In genomic region chr10:65891073-65891981, GRCh38 we compare ENCODE assay signal across 11 cellular contexts.
DNase-seq lines count a peak whose midpoint lies in the region; ATAC-seq and TF ChIP-seq lines count a peak whose summit lies in the region.
"Had no signal": no experiment of that assay in that cellular context is flagged by ENCODE, and none has a peak within 500 bp of the region (broad histone marks: within the 10 kb centered on the region; RNA-seq: fewer than 3 reads in every experiment).

No MANE protein-coding gene starts in this region.

- H2BK20ac ChIP-seq in IMR-90 (ENCODE audit: low read depth, low read length) = no peak overlapping the region

- POLR2A ChIA-PET in IMR-90 (lab: Charles Lee; ENCODE audit: unreplicated experiment) = no interaction called here
- POLR2A ChIA-PET in CD8-positive, alpha-beta memory T cell (lab: Charles Lee) = no interaction called here

- no peak overlapping the region; the same call in 1 of the 2 replicates for H3K56ac ChIP-seq in IMR-90 (ENCODE audit: extremely low read depth, insufficient read depth, low read length)

- H3K9ac ChIP-seq in IMR-90 (ENCODE audit: low read depth, low read length) = no peak overlapping the region

- no peak overlapping the region for H2AFZ ChIP-seq in IMR-90 (replicated peaks; ENCODE audit: low read length, poor library complexity)

- in situ Hi-C loops in IMR-90 (cut with MboI; ENCODE audit: low sequenced_read_pairs) = no loop called here

- no peaks in the 10 kb centered on the region for H4K20me1 ChIP-seq in IMR-90 (ENCODE audit: insufficient read depth, low read length)

- CTCF ChIA-PET in IMR-90 (lab: Yijun Ruan, JAX) = no interaction called here
- CTCF ChIA-PET in CD8-positive, alpha-beta memory T cell (lab: Charles Lee) = no interaction called here

- peaks cover 3 to 20% (median 8%) of the 10 kb centered on the region in 5 donors for H3K9me3 Mint-ChIP-seq in CD8-positive, alpha-beta memory T cell
- H3K9me3 Mint-ChIP-seq in CD14-positive monocyte = peaks cover 0 to 3% (median 2%) of the 10 kb centered on the region in 7 donors

- H3K27ac Mint-ChIP-seq in CD8-positive, alpha-beta memory T cell = no peak overlapping the region
- no peak overlapping the region for H3K27ac Mint-ChIP-seq in CD14-positive monocyte

- peaks cover 6% of the 10 kb centered on the region for H3K9me3 ChIP-seq in IMR-90 (ENCODE audit: control insufficient read depth, insufficient read depth, low read length)
- no peaks in the 10 kb centered on the region for H3K9me3 ChIP-seq in CD8-positive, alpha-beta memory T cell (ENCODE audit: low read length)
- H3K9me3 ChIP-seq: psoas muscle had no signal

- intact Hi-C loops in IMR-90 (cut with micrococcal nuclease) = no loop called here
- intact Hi-C loops in left colon (cut with DNase I, micrococcal nuclease) = no loop called here
- intact Hi-C loops in left ventricle myocardium superior (cut with micrococcal nuclease) = no loop called here
- intact Hi-C loops in CD14-positive monocyte (cut with micrococcal nuclease) = no loop called here

- H4K5ac ChIP-seq in IMR-90 (ENCODE audit: low read depth, low read length) = no peak overlapping the region

- no peak overlapping the region for H2AK5ac ChIP-seq in IMR-90 (ENCODE audit: low read depth, low read length)

- no peak overlapping the region for H3K4me3 Mint-ChIP-seq in CD8-positive, alpha-beta memory T cell
- H3K4me3 Mint-ChIP-seq in CD14-positive monocyte = no peak overlapping the region

- no peak overlapping the region for H3K4me2 ChIP-seq in IMR-90 (ENCODE audit: low read depth, low read length)

- H3K4me1 ChIP-seq in IMR-90 (ENCODE audit: control insufficient read depth, insufficient read depth, low read length) = no peaks in the 10 kb centered on the region
- no peaks in the 10 kb centered on the region for H3K4me1 ChIP-seq in CD8-positive, alpha-beta memory T cell (ENCODE audit: insufficient read depth, low read length)
- H3K4me1 ChIP-seq: psoas muscle had no signal

- H3K4ac ChIP-seq in IMR-90 (ENCODE audit: low read depth, low read length) = no peak overlapping the region

- dilution Hi-C loops in IMR-90 (cut with HindIII; ENCODE audit: low sequenced_read_pairs, unreplicated experiment) = no loop called here

- H4K8ac ChIP-seq in IMR-90 (ENCODE audit: low read depth in 2 of 2, low read length in 2 of 2) = no peak overlapping the region

- TF ChIP-seq CTCF in IMR-90 (conservative IDR thresholded peaks at IDR 0.05; ENCODE audit: low read depth, low read length) (no peak), CD14-positive monocyte (IDR thresholded peaks at IDR 0.05) (no peak)

- H3K79me1 ChIP-seq in IMR-90 (ENCODE audit: low read depth in 1 of 2, low read length in 2 of 2) = no peaks in the 10 kb centered on the region

- no peak overlapping the region for H3K18ac ChIP-seq in IMR-90 (ENCODE audit: low read depth, low read length)

- H3K27ac ChIP-seq in IMR-90 (ENCODE audit: insufficient read depth, low read length) = no peak overlapping the region
- H3K27ac ChIP-seq in CD8-positive, alpha-beta memory T cell (ENCODE audit: low read depth, low read length) = no peak overlapping the region
- H3K27ac ChIP-seq: psoas muscle had no signal

- no peak for DNase-seq in IMR-90
- no peak for DNase-seq in left colon
- no peak for DNase-seq in CD8-positive, alpha-beta memory T cell
- no peak for DNase-seq in left ventricle myocardium superior
- no peak for DNase-seq in CD14-positive monocyte (ENCODE audit: low spot score)
- DNase-seq in dedifferentiated amniotic fluid mesenchymal stem cell (ENCODE audit: extremely low spot score) = no peak
- DNase-seq: activated CD4-positive, CD25-positive, alpha-beta regulatory T cell; NCI-H187; psoas muscle had no signal

- no TSS peak for BruUV-seq in IMR-90 (replicated peaks; lab: Mats Ljungman, UMichigan)

- H3K4me3 ChIP-seq in IMR-90 (ENCODE audit: insufficient read depth, low read depth, low read length) = no peak overlapping the region
- no peak overlapping the region for H3K4me3 ChIP-seq in CD8-positive, alpha-beta memory T cell (ENCODE audit: low read length)
- H3K4me3 ChIP-seq: psoas muscle had no signal

- H3K9me1 ChIP-seq in IMR-90 (ENCODE audit: insufficient read depth, low read length) = no peaks in the 10 kb centered on the region

- H4K91ac ChIP-seq in IMR-90 (ENCODE audit: insufficient read depth, low read depth, low read length) = no peak overlapping the region

- H3K14ac ChIP-seq in IMR-90 (replicated peaks; ENCODE audit: low read depth, low read length) = no peak overlapping the region

- no peak overlapping the region for H2BK5ac ChIP-seq in IMR-90 (ENCODE audit: low read depth, low read length, poor library complexity, severe bottlenecking)

- no peak overlapping the region for H2BK15ac ChIP-seq in IMR-90 (ENCODE audit: low read depth, low read length)

- no peak overlapping the region for H3K23ac ChIP-seq in IMR-90 (ENCODE audit: low read depth, low read length)

- no peak overlapping the region for H2BK120ac ChIP-seq in IMR-90 (ENCODE audit: low read depth, low read length)

- no peak for TF ChIP-seq POLR2A in IMR-90 (IDR thresholded peaks at IDR 0.05; ENCODE audit: low read depth, low read length)

- H3K36me3 Mint-ChIP-seq in CD8-positive, alpha-beta memory T cell = no peaks in the 10 kb centered on the region
- no peaks in the 10 kb centered on the region for H3K36me3 Mint-ChIP-seq in CD14-positive monocyte

- no peaks in the 10 kb centered on the region for H3K4me1 Mint-ChIP-seq in CD8-positive, alpha-beta memory T cell
- H3K4me1 Mint-ChIP-seq in CD14-positive monocyte = no peaks in the 10 kb centered on the region

- WGBS in IMR-90 (ENCODE audit: extremely low coverage in 2 of 2, insufficient read length in 1 of 2), 2 experiments = no CpG with 5 or more reads among the region's 3 CpGs

- H3K36me3 ChIP-seq in IMR-90 (ENCODE audit: control insufficient read depth, insufficient read depth, low read length) = no peaks in the 10 kb centered on the region
- H3K36me3 ChIP-seq in CD8-positive, alpha-beta memory T cell (ENCODE audit: insufficient read depth, low read length) = no peaks in the 10 kb centered on the region

- no peaks in the 10 kb centered on the region for H3K27me3 ChIP-seq in IMR-90 (ENCODE audit: control insufficient read depth, insufficient read depth, low read length)
- H3K27me3 ChIP-seq in CD8-positive, alpha-beta memory T cell (ENCODE audit: insufficient read depth, low read length, poor library complexity, severe bottlenecking) = no peaks in the 10 kb centered on the region

- no peak for TF ChIP-seq RAD21 in IMR-90 (IDR thresholded peaks at IDR 0.05; ENCODE audit: low read length)

- no peak overlapping the region for H2AK9ac ChIP-seq in IMR-90 (replicated peaks; ENCODE audit: low read depth, low read length, poor library complexity)

- H3K27me3 Mint-ChIP-seq in CD8-positive, alpha-beta memory T cell = no peaks in the 10 kb centered on the region
- H3K27me3 Mint-ChIP-seq in CD14-positive monocyte (ENCODE audit: low read depth in 3 of 3) = no peaks in the 10 kb centered on the region

- peak; percentile 93 for ATAC-seq in GM18870 (IDR thresholded peaks at IDR 0.05; ENCODE audit: unreplicated experiment)
- peak; percentile 81 for ATAC-seq in HG02571 (IDR thresholded peaks at IDR 0.05; ENCODE audit: unreplicated experiment)
- no peak for ATAC-seq in IMR-90 (ENCODE audit: low read depth)
- peak; percentile 65 for ATAC-seq in left colon
- no peak for ATAC-seq in left ventricle myocardium superior
- ATAC-seq: psoas muscle had no signal

TF ChIP-seq in IMR-90, 13 proteins besides CTCF, POLR2A, EP300 and RAD21:
- TF ChIP-seq SMC3 (IDR thresholded peaks at IDR 0.05; ENCODE audit: low read depth, low read length) = no peak
- TF ChIP-seq MAFK (IDR thresholded peaks at IDR 0.05; ENCODE audit: low read depth, low read length) = no peak
- TF ChIP-seq ELK1 (IDR thresholded peaks at IDR 0.05; ENCODE audit: borderline replicate concordance, low read depth, low read length) = no peak
- no peak for TF ChIP-seq USF2 (IDR thresholded peaks at IDR 0.05; ENCODE audit: low read depth, low read length)
- peak; percentile 50 for TF ChIP-seq NFE2L2 (IDR thresholded peaks at IDR 0.05; ENCODE audit: low read depth, low read length)
- TF ChIP-seq CEBPB (IDR thresholded peaks at IDR 0.05; ENCODE audit: low read depth, low read length) = no peak
- TF ChIP-seq RFX5 (IDR thresholded peaks at IDR 0.05; ENCODE audit: low read depth, low read length) = no peak
TF ChIP-seq in IMR-90: peak in this region for 1.

Comparison
In these comparisons a context has a peak if more than half of its experiments do, and no peak if none do; other contexts are left out.
1. ATAC-seq: peak in GM18870 (single experiment), HG02571 (single experiment) and left colon (single experiment); none in IMR-90 (single experiment) and left ventricle myocardium superior (single experiment).